Comparison of ENCODE assay signal across 1 cellular context in the genomic region with DNA sequence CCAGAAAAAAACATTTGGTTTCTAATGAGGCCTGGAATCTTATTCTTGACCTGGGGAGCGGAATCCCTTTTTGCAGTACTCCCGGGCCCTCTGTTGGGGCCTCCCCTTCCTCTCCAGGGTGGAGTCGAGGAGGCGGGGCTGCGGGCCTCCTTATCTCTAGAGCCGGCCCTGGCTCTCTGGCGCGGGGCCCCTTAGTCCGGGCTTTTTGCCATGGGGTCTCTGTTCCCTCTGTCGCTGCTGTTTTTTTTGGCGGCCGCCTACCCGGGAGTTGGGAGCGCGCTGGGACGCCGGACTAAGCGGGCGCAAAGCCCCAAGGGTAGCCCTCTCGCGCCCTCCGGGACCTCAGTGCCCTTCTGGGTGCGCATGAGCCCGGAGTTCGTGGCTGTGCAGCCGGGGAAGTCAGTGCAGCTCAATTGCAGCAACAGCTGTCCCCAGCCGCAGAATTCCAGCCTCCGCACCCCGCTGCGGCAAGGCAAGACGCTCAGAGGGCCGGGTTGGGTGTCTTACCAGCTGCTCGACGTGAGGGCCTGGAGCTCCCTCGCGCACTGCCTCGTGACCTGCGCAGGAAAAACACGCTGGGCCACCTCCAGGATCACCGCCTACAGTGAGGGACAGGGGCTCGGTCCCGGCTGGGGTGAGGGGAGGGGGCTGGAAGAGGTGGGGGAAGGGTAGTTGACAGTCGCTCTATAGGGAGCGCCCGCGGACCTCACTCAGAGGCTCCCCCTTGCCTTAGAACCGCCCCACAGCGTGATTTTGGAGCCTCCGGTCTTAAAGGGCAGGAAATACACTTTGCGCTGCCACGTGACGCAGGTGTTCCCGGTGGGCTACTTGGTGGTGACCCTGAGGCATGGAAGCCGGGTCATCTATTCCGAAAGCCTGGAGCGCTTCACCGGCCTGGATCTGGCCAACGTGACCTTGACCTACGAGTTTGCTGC.
TF ChIP-seq lines count a peak whose summit lies in the region.

A gene with protein sequence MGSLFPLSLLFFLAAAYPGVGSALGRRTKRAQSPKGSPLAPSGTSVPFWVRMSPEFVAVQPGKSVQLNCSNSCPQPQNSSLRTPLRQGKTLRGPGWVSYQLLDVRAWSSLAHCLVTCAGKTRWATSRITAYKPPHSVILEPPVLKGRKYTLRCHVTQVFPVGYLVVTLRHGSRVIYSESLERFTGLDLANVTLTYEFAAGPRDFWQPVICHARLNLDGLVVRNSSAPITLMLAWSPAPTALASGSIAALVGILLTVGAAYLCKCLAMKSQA (plus strand): TSS at position 153 of the 935 bp plus-strand sequence. CDS start 58 bp downstream, at position 211.

TF ChIP-seq in HepG2, 621 proteins besides CTCF, POLR2A, EP300 and RAD21 (continued from another document and continues in another):
- TF ChIP-seq, protein P1, sequence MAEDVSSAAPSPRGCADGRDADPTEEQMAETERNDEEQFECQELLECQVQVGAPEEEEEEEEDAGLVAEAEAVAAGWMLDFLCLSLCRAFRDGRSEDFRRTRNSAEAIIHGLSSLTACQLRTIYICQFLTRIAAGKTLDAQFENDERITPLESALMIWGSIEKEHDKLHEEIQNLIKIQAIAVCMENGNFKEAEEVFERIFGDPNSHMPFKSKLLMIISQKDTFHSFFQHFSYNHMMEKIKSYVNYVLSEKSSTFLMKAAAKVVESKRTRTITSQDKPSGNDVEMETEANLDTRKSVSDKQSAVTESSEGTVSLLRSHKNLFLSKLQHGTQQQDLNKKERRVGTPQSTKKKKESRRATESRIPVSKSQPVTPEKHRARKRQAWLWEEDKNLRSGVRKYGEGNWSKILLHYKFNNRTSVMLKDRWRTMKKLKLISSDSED (CRISPR knock-in tag; IDR thresholded peaks at IDR 0.05) = no peak
- peak; percentile 55; the same call in 1 of the 2 replicates for TF ChIP-seq HOXA5 (CRISPR knock-in tag; IDR thresholded peaks at IDR 0.05)
- TF ChIP-seq, protein P2, sequence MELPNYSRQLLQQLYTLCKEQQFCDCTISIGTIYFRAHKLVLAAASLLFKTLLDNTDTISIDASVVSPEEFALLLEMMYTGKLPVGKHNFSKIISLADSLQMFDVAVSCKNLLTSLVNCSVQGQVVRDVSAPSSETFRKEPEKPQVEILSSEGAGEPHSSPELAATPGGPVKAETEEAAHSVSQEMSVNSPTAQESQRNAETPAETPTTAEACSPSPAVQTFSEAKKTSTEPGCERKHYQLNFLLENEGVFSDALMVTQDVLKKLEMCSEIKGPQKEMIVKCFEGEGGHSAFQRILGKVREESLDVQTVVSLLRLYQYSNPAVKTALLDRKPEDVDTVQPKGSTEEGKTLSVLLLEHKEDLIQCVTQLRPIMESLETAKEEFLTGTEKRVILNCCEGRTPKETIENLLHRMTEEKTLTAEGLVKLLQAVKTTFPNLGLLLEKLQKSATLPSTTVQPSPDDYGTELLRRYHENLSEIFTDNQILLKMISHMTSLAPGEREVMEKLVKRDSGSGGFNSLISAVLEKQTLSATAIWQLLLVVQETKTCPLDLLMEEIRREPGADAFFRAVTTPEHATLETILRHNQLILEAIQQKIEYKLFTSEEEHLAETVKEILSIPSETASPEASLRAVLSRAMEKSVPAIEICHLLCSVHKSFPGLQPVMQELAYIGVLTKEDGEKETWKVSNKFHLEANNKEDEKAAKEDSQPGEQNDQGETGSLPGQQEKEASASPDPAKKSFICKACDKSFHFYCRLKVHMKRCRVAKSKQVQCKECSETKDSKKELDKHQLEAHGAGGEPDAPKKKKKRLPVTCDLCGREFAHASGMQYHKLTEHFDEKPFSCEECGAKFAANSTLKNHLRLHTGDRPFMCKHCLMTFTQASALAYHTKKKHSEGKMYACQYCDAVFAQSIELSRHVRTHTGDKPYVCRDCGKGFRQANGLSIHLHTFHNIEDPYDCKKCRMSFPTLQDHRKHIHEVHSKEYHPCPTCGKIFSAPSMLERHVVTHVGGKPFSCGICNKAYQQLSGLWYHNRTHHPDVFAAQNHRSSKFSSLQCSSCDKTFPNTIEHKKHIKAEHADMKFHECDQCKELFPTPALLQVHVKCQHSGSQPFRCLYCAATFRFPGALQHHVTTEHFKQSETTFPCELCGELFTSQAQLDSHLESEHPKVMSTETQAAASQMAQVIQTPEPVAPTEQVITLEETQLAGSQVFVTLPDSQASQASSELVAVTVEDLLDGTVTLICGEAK (IDR thresholded peaks at IDR 0.05) = no peak
- TF ChIP-seq, protein P2 (CRISPR knock-in tag; IDR thresholded peaks at IDR 0.05) = 0 out of 2 replicates have a peak, but pooled peaks have one; percentile 29
- no peak for TF ChIP-seq PRMT3 (CRISPR knock-in tag; IDR thresholded peaks at IDR 0.05; ENCODE audit: borderline replicate concordance, low read depth)
- TF ChIP-seq ZMYM3 (CRISPR knock-in tag; IDR thresholded peaks at IDR 0.05) = no peak
- TF ChIP-seq SPEN (CRISPR knock-in tag; IDR thresholded peaks at IDR 0.05; ENCODE audit: low read depth) = 0 out of 2 replicates have a peak, but pooled peaks have one; percentile 14
- TF ChIP-seq TRIM24 (CRISPR knock-in tag; IDR thresholded peaks at IDR 0.05) = no peak
- TF ChIP-seq TEAD2 (CRISPR knock-in tag; IDR thresholded peaks at IDR 0.05) = no peak
- TF ChIP-seq ZNF839 (CRISPR knock-in tag; IDR thresholded peaks at IDR 0.05; ENCODE audit: borderline replicate concordance) = no peak
- TF ChIP-seq PAF1 (CRISPR knock-in tag; IDR thresholded peaks at IDR 0.05) = peak; percentile 51; the same call in 1 of the 2 replicates
- TF ChIP-seq, protein P3, sequence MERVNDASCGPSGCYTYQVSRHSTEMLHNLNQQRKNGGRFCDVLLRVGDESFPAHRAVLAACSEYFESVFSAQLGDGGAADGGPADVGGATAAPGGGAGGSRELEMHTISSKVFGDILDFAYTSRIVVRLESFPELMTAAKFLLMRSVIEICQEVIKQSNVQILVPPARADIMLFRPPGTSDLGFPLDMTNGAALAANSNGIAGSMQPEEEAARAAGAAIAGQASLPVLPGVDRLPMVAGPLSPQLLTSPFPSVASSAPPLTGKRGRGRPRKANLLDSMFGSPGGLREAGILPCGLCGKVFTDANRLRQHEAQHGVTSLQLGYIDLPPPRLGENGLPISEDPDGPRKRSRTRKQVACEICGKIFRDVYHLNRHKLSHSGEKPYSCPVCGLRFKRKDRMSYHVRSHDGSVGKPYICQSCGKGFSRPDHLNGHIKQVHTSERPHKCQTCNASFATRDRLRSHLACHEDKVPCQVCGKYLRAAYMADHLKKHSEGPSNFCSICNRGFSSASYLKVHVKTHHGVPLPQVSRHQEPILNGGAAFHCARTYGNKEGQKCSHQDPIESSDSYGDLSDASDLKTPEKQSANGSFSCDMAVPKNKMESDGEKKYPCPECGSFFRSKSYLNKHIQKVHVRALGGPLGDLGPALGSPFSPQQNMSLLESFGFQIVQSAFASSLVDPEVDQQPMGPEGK (CRISPR knock-in tag; IDR thresholded peaks at IDR 0.05) = no peak
- TF ChIP-seq CHD4 (IDR thresholded peaks at IDR 0.05; ENCODE audit: borderline replicate concordance, low read length) = no peak; the same call in 1 of the 2 replicates
- no peak for TF ChIP-seq JUN (CRISPR knock-in tag; IDR thresholded peaks at IDR 0.05)
- TF ChIP-seq, protein P4, sequence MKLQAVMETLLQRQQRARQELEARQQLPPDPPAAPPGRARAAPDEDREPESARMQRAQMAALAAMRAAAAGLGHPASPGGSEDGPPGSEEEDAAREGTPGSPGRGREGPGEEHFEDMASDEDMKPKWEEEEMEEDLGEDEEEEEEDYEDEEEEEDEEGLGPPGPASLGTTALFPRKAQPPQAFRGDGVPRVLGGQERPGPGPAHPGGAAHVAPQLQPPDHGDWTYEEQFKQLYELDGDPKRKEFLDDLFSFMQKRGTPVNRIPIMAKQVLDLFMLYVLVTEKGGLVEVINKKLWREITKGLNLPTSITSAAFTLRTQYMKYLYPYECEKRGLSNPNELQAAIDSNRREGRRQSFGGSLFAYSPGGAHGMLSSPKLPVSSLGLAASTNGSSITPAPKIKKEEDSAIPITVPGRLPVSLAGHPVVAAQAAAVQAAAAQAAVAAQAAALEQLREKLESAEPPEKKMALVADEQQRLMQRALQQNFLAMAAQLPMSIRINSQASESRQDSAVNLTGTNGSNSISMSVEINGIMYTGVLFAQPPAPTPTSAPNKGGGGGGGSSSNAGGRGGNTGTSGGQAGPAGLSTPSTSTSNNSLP (IDR thresholded peaks at IDR 0.05; ENCODE audit: low read depth, low read length) = no peak
- TF ChIP-seq, protein P5, sequence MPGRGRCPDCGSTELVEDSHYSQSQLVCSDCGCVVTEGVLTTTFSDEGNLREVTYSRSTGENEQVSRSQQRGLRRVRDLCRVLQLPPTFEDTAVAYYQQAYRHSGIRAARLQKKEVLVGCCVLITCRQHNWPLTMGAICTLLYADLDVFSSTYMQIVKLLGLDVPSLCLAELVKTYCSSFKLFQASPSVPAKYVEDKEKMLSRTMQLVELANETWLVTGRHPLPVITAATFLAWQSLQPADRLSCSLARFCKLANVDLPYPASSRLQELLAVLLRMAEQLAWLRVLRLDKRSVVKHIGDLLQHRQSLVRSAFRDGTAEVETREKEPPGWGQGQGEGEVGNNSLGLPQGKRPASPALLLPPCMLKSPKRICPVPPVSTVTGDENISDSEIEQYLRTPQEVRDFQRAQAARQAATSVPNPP (CRISPR knock-in tag; IDR thresholded peaks at IDR 0.05) = peak; percentile 67
- TF ChIP-seq PRPF4 (IDR thresholded peaks at IDR 0.05; ENCODE audit: low read depth, low read length, poor library complexity, severe bottlenecking) = no peak
- TF ChIP-seq RFXANK (CRISPR knock-in tag; IDR thresholded peaks at IDR 0.05) = no peak
- TF ChIP-seq, protein P6, sequence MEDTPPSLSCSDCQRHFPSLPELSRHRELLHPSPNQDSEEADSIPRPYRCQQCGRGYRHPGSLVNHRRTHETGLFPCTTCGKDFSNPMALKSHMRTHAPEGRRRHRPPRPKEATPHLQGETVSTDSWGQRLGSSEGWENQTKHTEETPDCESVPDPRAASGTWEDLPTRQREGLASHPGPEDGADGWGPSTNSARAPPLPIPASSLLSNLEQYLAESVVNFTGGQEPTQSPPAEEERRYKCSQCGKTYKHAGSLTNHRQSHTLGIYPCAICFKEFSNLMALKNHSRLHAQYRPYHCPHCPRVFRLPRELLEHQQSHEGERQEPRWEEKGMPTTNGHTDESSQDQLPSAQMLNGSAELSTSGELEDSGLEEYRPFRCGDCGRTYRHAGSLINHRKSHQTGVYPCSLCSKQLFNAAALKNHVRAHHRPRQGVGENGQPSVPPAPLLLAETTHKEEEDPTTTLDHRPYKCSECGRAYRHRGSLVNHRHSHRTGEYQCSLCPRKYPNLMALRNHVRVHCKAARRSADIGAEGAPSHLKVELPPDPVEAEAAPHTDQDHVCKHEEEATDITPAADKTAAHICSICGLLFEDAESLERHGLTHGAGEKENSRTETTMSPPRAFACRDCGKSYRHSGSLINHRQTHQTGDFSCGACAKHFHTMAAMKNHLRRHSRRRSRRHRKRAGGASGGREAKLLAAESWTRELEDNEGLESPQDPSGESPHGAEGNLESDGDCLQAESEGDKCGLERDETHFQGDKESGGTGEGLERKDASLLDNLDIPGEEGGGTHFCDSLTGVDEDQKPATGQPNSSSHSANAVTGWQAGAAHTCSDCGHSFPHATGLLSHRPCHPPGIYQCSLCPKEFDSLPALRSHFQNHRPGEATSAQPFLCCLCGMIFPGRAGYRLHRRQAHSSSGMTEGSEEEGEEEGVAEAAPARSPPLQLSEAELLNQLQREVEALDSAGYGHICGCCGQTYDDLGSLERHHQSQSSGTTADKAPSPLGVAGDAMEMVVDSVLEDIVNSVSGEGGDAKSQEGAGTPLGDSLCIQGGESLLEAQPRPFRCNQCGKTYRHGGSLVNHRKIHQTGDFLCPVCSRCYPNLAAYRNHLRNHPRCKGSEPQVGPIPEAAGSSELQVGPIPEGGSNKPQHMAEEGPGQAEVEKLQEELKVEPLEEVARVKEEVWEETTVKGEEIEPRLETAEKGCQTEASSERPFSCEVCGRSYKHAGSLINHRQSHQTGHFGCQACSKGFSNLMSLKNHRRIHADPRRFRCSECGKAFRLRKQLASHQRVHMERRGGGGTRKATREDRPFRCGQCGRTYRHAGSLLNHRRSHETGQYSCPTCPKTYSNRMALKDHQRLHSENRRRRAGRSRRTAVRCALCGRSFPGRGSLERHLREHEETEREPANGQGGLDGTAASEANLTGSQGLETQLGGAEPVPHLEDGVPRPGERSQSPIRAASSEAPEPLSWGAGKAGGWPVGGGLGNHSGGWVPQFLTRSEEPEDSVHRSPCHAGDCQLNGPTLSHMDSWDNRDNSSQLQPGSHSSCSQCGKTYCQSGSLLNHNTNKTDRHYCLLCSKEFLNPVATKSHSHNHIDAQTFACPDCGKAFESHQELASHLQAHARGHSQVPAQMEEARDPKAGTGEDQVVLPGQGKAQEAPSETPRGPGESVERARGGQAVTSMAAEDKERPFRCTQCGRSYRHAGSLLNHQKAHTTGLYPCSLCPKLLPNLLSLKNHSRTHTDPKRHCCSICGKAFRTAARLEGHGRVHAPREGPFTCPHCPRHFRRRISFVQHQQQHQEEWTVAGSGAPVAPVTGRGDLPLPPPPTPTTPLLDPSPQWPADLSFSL (CRISPR knock-in tag; IDR thresholded peaks at IDR 0.05) = no peak; the same call in 1 of the 2 replicates
- TF ChIP-seq, protein P7, sequence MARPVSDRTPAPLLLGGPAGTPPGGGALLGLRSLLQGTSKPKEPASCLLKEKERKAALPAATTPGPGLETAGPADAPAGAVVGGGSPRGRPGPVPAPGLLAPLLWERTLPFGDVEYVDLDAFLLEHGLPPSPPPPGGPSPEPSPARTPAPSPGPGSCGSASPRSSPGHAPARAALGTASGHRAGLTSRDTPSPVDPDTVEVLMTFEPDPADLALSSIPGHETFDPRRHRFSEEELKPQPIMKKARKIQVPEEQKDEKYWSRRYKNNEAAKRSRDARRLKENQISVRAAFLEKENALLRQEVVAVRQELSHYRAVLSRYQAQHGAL (CRISPR knock-in tag; IDR thresholded peaks at IDR 0.05; ENCODE audit: not compliant biosample characterization) = no peak
